Comparison of ENCODE assay signal across 17 cellular contexts in the genomic region with DNA sequence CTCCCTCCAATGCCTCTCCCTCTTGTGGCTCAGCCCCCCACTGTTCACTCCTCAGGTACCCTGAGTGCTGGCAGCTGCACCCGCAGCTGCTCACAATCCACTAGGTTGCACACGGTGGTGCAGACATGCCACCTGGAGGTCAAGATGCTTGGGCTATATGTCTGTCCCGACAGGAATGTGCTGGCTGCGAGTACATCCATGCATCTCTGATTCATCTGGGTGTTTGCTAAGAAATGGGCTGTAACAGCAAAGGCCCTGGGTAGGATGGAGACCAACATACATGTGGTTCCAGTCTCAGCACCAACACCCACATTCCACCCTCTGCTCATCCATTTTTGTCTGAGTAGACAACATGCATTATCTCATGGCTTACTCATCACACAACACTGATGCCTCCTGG.
"Had no signal": no experiment of that assay in that cellular context is flagged by ENCODE, and none has a peak within 500 bp of the region (broad histone marks: within the 10 kb centered on the region; RNA-seq: fewer than 3 reads in every experiment).

No MANE protein-coding gene starts in this region.

- H3K4me3 ChIP-seq: dorsolateral prefrontal cortex, hepatocyte, mucosa of descending colon, suprapubic skin, tibial artery, upper lobe of right lung had no signal

- H3K27ac ChIP-seq: dorsolateral prefrontal cortex, hepatocyte, suprapubic skin, tibial artery, upper lobe of right lung had no signal

- H3K4me2 ChIP-seq: hepatocyte had no signal

- H2AFZ ChIP-seq: hepatocyte had no signal

- H3K27me3 ChIP-seq: dorsolateral prefrontal cortex, hepatocyte, suprapubic skin, tibial artery, upper lobe of right lung had no signal

- H3K79me2 ChIP-seq: hepatocyte had no signal

- ATAC-seq: mucosa of descending colon; naive thymus-derived CD8-positive, alpha-beta T cell; stimulated activated effector memory CD8-positive, alpha-beta T cell treated with anti-CD3 and anti-CD28 coated beads, Interleukin-12 subunit alpha, Interleukin-12 subunit beta, amount 100 ng/mL, for 72 hours; stimulated activated naive CD8-positive, alpha-beta T cell treated with anti-CD3 and anti-CD28 coated beads, Interleukin-15, Interleukin-2, amounts not matched to agents 100 U/mL and 50 U/mL, for 24 hours; upper lobe of right lung had no signal

- H3K4me1 ChIP-seq: suprapubic skin, tibial artery, upper lobe of right lung had no signal

- DNase-seq: central memory CD4-positive, alpha-beta T cell; cortex of kidney; effector memory CD4-positive, alpha-beta T cell; erythroblast; foreskin melanocyte; kidney glomerular epithelial cell; mucosa of descending colon; naive thymus-derived CD8-positive, alpha-beta T cell; small intestine; stimulated activated CD4-positive, alpha-beta T cell treated with anti-CD3 and anti-CD28 coated beads, Interleukin-4, amount 100 ng/mL, for 1 hour; stimulated activated naive CD8-positive, alpha-beta T cell treated with anti-CD3 and anti-CD28 coated beads, Interleukin-15, Interleukin-2, amounts not matched to agents 100 U/mL and 50 U/mL, for 24 hours; tibial artery; upper lobe of right lung had no signal
